8 cellular contexts compared by ENCODE assay signal in the genomic region with DNA sequence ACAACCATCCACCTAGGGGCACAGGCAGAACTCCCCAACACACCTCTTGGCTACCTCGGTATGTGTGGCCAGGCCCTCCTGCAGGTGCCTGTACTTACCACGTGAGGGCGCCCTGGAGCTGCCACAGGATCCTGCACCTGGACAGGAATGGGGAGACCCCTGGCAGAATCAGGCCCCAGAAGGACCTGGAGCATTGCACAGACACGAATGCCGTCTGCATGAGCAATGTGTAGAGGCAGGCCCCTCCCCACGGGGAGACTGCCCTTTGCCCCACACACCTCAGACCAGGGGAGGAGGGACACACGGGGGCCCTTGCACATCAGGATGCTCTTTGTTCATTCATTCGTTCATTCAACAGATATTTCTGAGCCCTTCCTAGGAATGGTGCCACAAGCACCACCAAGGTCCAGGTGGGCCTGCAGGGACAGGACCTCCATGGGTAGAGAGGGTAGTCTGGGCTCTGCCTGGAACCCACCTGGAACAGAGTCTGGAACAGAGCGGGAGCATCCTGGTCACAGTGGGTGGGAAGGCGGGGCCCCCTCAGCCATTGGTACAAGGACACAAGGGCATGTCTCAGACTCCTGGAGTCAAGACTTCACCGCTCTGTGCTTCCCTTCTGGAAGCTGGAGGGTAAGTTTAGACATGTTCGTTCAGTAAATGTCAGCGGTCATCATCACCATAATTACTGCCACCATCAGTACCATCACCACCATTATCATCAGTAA. TPM values are rescaled to one million over a fixed set of nuclear protein-coding genes. Genes with fewer than 3 reads are reported as not detected.
DNase-seq lines count a peak whose midpoint lies in the region; ATAC-seq and TF ChIP-seq lines count a peak whose summit lies in the region.

No MANE protein-coding gene starts in this region.

- CTCF ChIA-PET in PC-9 (lab: Charles Lee) = no interaction called here

- no peak overlapping the region for H3K27ac ChIP-seq in PC-9

- H4K20me1 ChIP-seq in PC-9 (ENCODE audit: insufficient read depth) = peaks cover 8% of the 10 kb centered on the region

- no TSS peak for BruUV-seq in PC-9 (replicated peaks; lab: Mats Ljungman, UMichigan)

- no peak overlapping the region for H3K4me2 ChIP-seq in PC-9

- no peak overlapping the region for H3K4me3 ChIP-seq in PC-9

- H2AFZ ChIP-seq in PC-9 = no peak overlapping the region

- H3K9me3 ChIP-seq in PC-9 (ENCODE audit: insufficient read depth, low read depth) = no peaks in the 10 kb centered on the region

- peaks cover 38% of the 10 kb centered on the region for H3K27me3 ChIP-seq in PC-9 (ENCODE audit: insufficient read depth, low read depth)

- POLR2A ChIA-PET in PC-9 (lab: Charles Lee; ENCODE audit: unreplicated experiment) = no interaction called here

- H3K9me2 ChIP-seq in PC-9 (ENCODE audit: insufficient read depth) = no peaks in the 10 kb centered on the region

- peaks cover 22% of the 10 kb centered on the region for H3F3A ChIP-seq in PC-9 (ENCODE audit: insufficient read depth, low read depth)

- peak; percentile 43 for ATAC-seq in left ventricle myocardium superior
- ATAC-seq in HG03469 (IDR thresholded peaks at IDR 0.05; ENCODE audit: unreplicated experiment) = no peak
- no peak for ATAC-seq in HG03571 (IDR thresholded peaks at IDR 0.05; ENCODE audit: unreplicated experiment)

- peak; percentile 41 for DNase-seq in ACHN
- peak; percentile 41 to 69 for DNase-seq in PC-9
- peak in 3 of 4 experiments; percentile 15 to 26 (median 24) for DNase-seq in activated naive CD4-positive, alpha-beta T cell (lab: John Stamatoyannopoulos, UW)
- DNase-seq in left ventricle myocardium superior = no peak
- DNase-seq in stimulated activated CD4-positive, alpha-beta T cell treated with anti-CD3 and anti-CD28 coated beads, Interleukin-15, amount 100 ng/mL, for 24 hours = peak; percentile 72

- peaks cover 9% of the 10 kb centered on the region for H3K4me1 ChIP-seq in PC-9 (replicated peaks; ENCODE audit: insufficient read depth)

- TF ChIP-seq CTCF in GM12872 (IDR thresholded peaks at IDR 0.05; ENCODE audit: insufficient read depth, low read depth, low read length) (peak; percentile 96), PC-9 (conservative IDR thresholded peaks at IDR 0.05) (peak; percentile 97)

- no peaks in the 10 kb centered on the region for H3K79me2 ChIP-seq in PC-9 (ENCODE audit: low read depth)

- in situ Hi-C loops in ACHN (cut with HindIII; ENCODE audit: low pct_ligation_motif_present, low pct_unique_long_range_greater_than_20kb, low sequenced_read_pairs) = no loop called here

- no peaks in the 10 kb centered on the region for H3K36me3 ChIP-seq in PC-9 (ENCODE audit: low read depth)

- intact Hi-C loops in PC-9 (cut with micrococcal nuclease; ENCODE audit: unreplicated experiment) (loop anchor here (1.0 to 2.0 kb wide), 2 partner anchors 68 to 197 kb away; no protein-coding TSS in a partner anchor), left ventricle myocardium superior (cut with micrococcal nuclease) (no loop called here)

RNA-seq across cellular contexts. Expression of a gene that starts 32.3 kb away (rescaled TPM):
- total RNA-seq in PC-9 (2021) (34.5 and 42.6 TPM in 2 replicates), left ventricle myocardium superior (24.3 TPM)

RNA-seq across cellular contexts. Expression of a gene that starts 52.1 kb away (rescaled TPM):
- total RNA-seq in PC-9 (2021) = 0.58 TPM in 1 of 2 replicates, not detected in the other
- total RNA-seq in left ventricle myocardium superior = not detected
